8 cellular contexts compared by ENCODE assay signal in the genomic region with DNA sequence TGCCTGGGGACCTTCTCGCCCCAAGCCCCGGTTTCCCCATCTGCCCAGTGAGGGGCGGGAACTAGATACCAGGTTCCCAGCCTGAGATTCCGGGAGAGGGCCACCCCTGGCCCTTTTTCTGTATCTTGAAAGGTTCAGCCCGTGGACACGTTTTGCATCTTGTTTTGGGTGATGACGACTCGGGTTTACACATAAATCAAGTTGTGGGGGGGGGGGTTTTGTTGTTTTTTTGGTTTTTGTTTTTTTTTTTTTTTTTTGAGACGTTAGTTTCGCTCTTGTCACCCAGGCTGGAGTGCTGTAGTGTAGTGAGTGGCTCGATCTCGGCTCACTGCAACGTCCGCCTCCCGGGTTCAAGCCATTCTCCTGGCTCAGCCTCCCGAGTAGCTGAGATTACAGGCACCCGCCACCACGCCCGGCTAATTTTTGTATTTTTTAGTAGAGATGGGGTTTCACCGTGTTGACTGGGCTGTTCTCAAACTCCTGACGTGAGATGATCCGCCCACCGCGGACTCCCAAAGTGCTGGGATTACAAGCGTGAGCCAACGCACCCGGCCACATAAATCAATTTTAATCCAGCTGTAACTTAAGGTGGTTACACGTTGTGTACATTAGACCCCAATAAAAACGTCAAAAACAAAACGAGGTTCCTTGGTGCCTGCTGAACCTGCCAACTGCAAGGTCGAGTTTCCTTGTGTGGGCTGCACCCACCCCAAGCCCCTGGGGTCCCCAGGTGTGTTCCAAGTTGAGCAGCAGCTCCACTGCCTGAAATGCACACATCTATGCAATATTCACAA. TPM values are rescaled to one million over a fixed set of nuclear protein-coding genes. Genes with fewer than 3 reads are reported as not detected.
A peak's percentile ranks its signal among the peaks of the same experiment; 100 is the strongest.
DNase-seq lines count a peak whose midpoint lies in the region; ATAC-seq lines count a peak whose summit lies in the region.

No MANE protein-coding gene starts in this region.

- H3K4me1 ChIP-seq in thymus (ENCODE audit: control insufficient read depth, insufficient read depth, low read length) = peaks cover 7% of the 10 kb centered on the region

- peaks cover 12% of the 10 kb centered on the region for H3K27me3 Mint-ChIP-seq in activated naive CD8-positive, alpha-beta T cell treated with anti-CD3 and anti-CD28 coated beads, Interleukin-2, amount 50 U/mL, for 24 hours

- peaks cover 26% of the 10 kb centered on the region for H3K4me1 Mint-ChIP-seq in activated naive CD8-positive, alpha-beta T cell treated with anti-CD3 and anti-CD28 coated beads, Interleukin-2, amount 50 U/mL, for 24 hours

- H3K4me3 Mint-ChIP-seq in activated naive CD8-positive, alpha-beta T cell treated with anti-CD3 and anti-CD28 coated beads, Interleukin-2, amount 50 U/mL, for 24 hours = peak overlapping the region; percentile 82

- H3K27me3 ChIP-seq in thymus (ENCODE audit: control insufficient read depth, insufficient read depth) = no peaks in the 10 kb centered on the region

- no peaks in the 10 kb centered on the region for H3K9me3 ChIP-seq in thymus (ENCODE audit: control insufficient read depth)

- H3K4me3 ChIP-seq in thymus (ENCODE audit: low read length) = peak overlapping the region; percentile 92

- peak overlapping the region; percentile 98 for H3K27ac ChIP-seq in thymus (ENCODE audit: low read depth)

- H3K36me3 ChIP-seq in thymus (ENCODE audit: control insufficient read depth, insufficient read depth) = no peaks in the 10 kb centered on the region

- H3K9me3 Mint-ChIP-seq in activated naive CD8-positive, alpha-beta T cell treated with anti-CD3 and anti-CD28 coated beads, Interleukin-2, amount 50 U/mL, for 24 hours = no peaks in the 10 kb centered on the region

- peak overlapping the region; percentile 72 for H3K27ac Mint-ChIP-seq in activated naive CD8-positive, alpha-beta T cell treated with anti-CD3 and anti-CD28 coated beads, Interleukin-2, amount 50 U/mL, for 24 hours

- intact Hi-C loops in left colon (cut with DNase I, micrococcal nuclease) = no loop called here

- no peak for ATAC-seq in activated naive CD8-positive, alpha-beta T cell treated with anti-CD3 and anti-CD28 coated beads, Interleukin-2, amount 50 U/mL, for 24 hours
- ATAC-seq in left colon = no peak
- ATAC-seq in GM21367 (IDR thresholded peaks at IDR 0.05; ENCODE audit: unreplicated experiment) = no peak

- H3K36me3 Mint-ChIP-seq in activated naive CD8-positive, alpha-beta T cell treated with anti-CD3 and anti-CD28 coated beads, Interleukin-2, amount 50 U/mL, for 24 hours (ENCODE audit: low read depth) = no peaks in the 10 kb centered on the region

- 24% methylated on average over 31 of the region's 31 CpGs for WGBS in thymus

- DNase-seq in stimulated activated CD4-positive, alpha-beta T cell treated with anti-CD3 and anti-CD28 coated beads, Interleukin-15, amount 100 ng/mL, for 24 hours = peak; percentile 11
- DNase-seq in stimulated activated CD4-positive, alpha-beta T cell treated with anti-CD3 and anti-CD28 coated beads, Interleukin-2, amount 100 ng/mL, for 24 hours = no peak
- peak; percentile 7 for DNase-seq in activated naive CD8-positive, alpha-beta T cell treated with anti-CD3 and anti-CD28 coated beads, Interleukin-2, amount 50 U/mL, for 24 hours
- peak; percentile 30 to 36 for DNase-seq in left colon
- no peak for DNase-seq in GF-D8 (lab: John Stamatoyannopoulos, UW)
- DNase-seq in DMS153 (lab: John Stamatoyannopoulos, UW) = no peak

RNA-seq across cellular contexts. Expression of a gene that starts 1.1 kb away (rescaled TPM):
- 10 to 100 TPM; 21.5 to 36.7 TPM for total RNA-seq in left colon
- polyA plus RNA-seq in thymus = 14.5 TPM

RNA-seq across cellular contexts. Expression of a gene that starts 43.7 kb away (rescaled TPM):
- 1 to 10 TPM; 2.9 to 6.4 TPM for total RNA-seq in left colon
- 12.4 TPM for polyA plus RNA-seq in thymus

Comparison
In these comparisons a context has a peak if more than half of its experiments do, and no peak if none do; other contexts are left out.
1. DNase-seq: peak in stimulated activated CD4-positive, alpha-beta T cell treated with anti-CD3 and anti-CD28 coated beads, Interleukin-15, amount 100 ng/mL, for 24 hours (single experiment), activated naive CD8-positive, alpha-beta T cell treated with anti-CD3 and anti-CD28 coated beads, Interleukin-2, amount 50 U/mL, for 24 hours (single experiment) and left colon (2 of 2); none in stimulated activated CD4-positive, alpha-beta T cell treated with anti-CD3 and anti-CD28 coated beads, Interleukin-2, amount 100 ng/mL, for 24 hours (0 of 2), GF-D8 (single experiment) and DMS153 (single experiment).